8 cellular contexts compared by ENCODE assay signal in genomic region chr6:108966855-108967755, GRCh38.
A peak's percentile ranks its signal among the peaks of the same experiment; 100 is the strongest.
DNase-seq lines count a peak whose midpoint lies in the region; ATAC-seq, FAIRE-seq and TF ChIP-seq lines count a peak whose summit lies in the region.

No MANE protein-coding gene starts in this region.

- intact Hi-C loops in dendritic cell treated with granulocyte-macrophage colony-stimulating factor and Interleukin-4, amounts not matched to agents 40 ng/mL and 50 ng/mL, for 4 days (cut with micrococcal nuclease): no loop called here
- intact Hi-C loops in naive thymus-derived CD4-positive, alpha-beta T cell (cut with micrococcal nuclease): no loop called here

- H3K4me1 Mint-ChIP-seq in dendritic cell treated with granulocyte-macrophage colony-stimulating factor and Interleukin-4, amounts not matched to agents 40 ng/mL and 50 ng/mL, for 4 days (ENCODE audit: low read depth): peaks cover 32% of the 10 kb centered on the region
- peaks cover 0 to 21% (median 6%) of the 10 kb centered on the region in 7 donors for H3K4me1 Mint-ChIP-seq in naive thymus-derived CD4-positive, alpha-beta T cell

- no peaks in the 10 kb centered on the region for H3K9me3 Mint-ChIP-seq in dendritic cell treated with granulocyte-macrophage colony-stimulating factor and Interleukin-4, amounts not matched to agents 40 ng/mL and 50 ng/mL, for 4 days
- no peaks in the 10 kb centered on the region for H3K9me3 Mint-ChIP-seq in naive thymus-derived CD4-positive, alpha-beta T cell

- no peaks in the 10 kb centered on the region for H3K9me3 ChIP-seq in naive thymus-derived CD4-positive, alpha-beta T cell (ENCODE audit: control insufficient read depth in 2 of 3, low read length in 3 of 3)

- no peak for FAIRE-seq in H54 (lab: Jason Lieb, UNC)

- no peaks in the 10 kb centered on the region for H3K36me3 ChIP-seq in naive thymus-derived CD4-positive, alpha-beta T cell (ENCODE audit: control insufficient read depth in 2 of 3, insufficient read depth in 3 of 3, low read length in 3 of 3)

- H3K36me3 Mint-ChIP-seq in dendritic cell treated with granulocyte-macrophage colony-stimulating factor and Interleukin-4, amounts not matched to agents 40 ng/mL and 50 ng/mL, for 4 days (ENCODE audit: low read depth): no peaks in the 10 kb centered on the region
- peaks cover 0 to 17% (median 15%) of the 10 kb centered on the region in 5 donors for H3K36me3 Mint-ChIP-seq in naive thymus-derived CD4-positive, alpha-beta T cell

- CTCF ChIA-PET in naive thymus-derived CD4-positive, alpha-beta T cell (lab: Charles Lee): interaction anchor here (1.3 kb wide), 1 partner anchor 21 kb away, joined by 3 read pairs; no protein-coding TSS in a partner anchor

- no peaks in the 10 kb centered on the region for H3K27me3 ChIP-seq in naive thymus-derived CD4-positive, alpha-beta T cell (ENCODE audit: control insufficient read depth in 2 of 2, insufficient read depth in 2 of 2, low read length in 2 of 2)

- no peak overlapping the region for H3K27ac ChIP-seq in naive thymus-derived CD4-positive, alpha-beta T cell (ENCODE audit: low read depth, low read length)

- H3K4me1 ChIP-seq in naive thymus-derived CD4-positive, alpha-beta T cell (ENCODE audit: control insufficient read depth in 2 of 2, insufficient read depth in 2 of 2, low read length in 2 of 2): no peaks in the 10 kb centered on the region

- POLR2A ChIA-PET in naive thymus-derived CD4-positive, alpha-beta T cell (lab: Charles Lee): no interaction called here

- no peak overlapping the region for H3K4me3 ChIP-seq in naive thymus-derived CD4-positive, alpha-beta T cell (ENCODE audit: low read length)

- H3K27me3 Mint-ChIP-seq in dendritic cell treated with granulocyte-macrophage colony-stimulating factor and Interleukin-4, amounts not matched to agents 40 ng/mL and 50 ng/mL, for 4 days: no peaks in the 10 kb centered on the region
- H3K27me3 Mint-ChIP-seq in naive thymus-derived CD4-positive, alpha-beta T cell: peaks cover 0 to 2% (median 0%) of the 10 kb centered on the region in 5 donors

- no peak for TF ChIP-seq POLR2A in H54 (IDR thresholded peaks at IDR 0.05; ENCODE audit: low read depth, low read length)

- peak; percentile 93 for ATAC-seq in naive thymus-derived CD4-positive, alpha-beta T cell
- ATAC-seq in GM21381 (IDR thresholded peaks at IDR 0.05; ENCODE audit: unreplicated experiment) (no peak), HG03342 (IDR thresholded peaks at IDR 0.05; ENCODE audit: unreplicated experiment) (no peak)

- DNase-seq in H54 (ENCODE audit: insufficient read length, low spot score) (peak; percentile 26), OCI-M1 (lab: John Stamatoyannopoulos, UW) (peak; percentile 70), NCI-H1694 (lab: John Stamatoyannopoulos, UW) (no peak)
- DNase-seq in naive thymus-derived CD4-positive, alpha-beta T cell: no peak
- DNase-seq in effector CD4-positive, alpha-beta T cell: no peak

- H3K27ac Mint-ChIP-seq in dendritic cell treated with granulocyte-macrophage colony-stimulating factor and Interleukin-4, amounts not matched to agents 40 ng/mL and 50 ng/mL, for 4 days: peak overlapping the region; percentile 43
- peak overlapping the region in 4 of 9 donors; percentile 38 to 76 (median 60) for H3K27ac Mint-ChIP-seq in naive thymus-derived CD4-positive, alpha-beta T cell

- H3K4me3 Mint-ChIP-seq in dendritic cell treated with granulocyte-macrophage colony-stimulating factor and Interleukin-4, amounts not matched to agents 40 ng/mL and 50 ng/mL, for 4 days: no peak overlapping the region
- H3K4me3 Mint-ChIP-seq in naive thymus-derived CD4-positive, alpha-beta T cell: no peak overlapping the region

Comparison
In these comparisons a context has a peak if more than half of its experiments do, and no peak if none do; other contexts are left out.
1. DNase-seq: peak in H54 (single experiment) and OCI-M1 (single experiment); none in naive thymus-derived CD4-positive, alpha-beta T cell (0 of 9), effector CD4-positive, alpha-beta T cell (single experiment) and NCI-H1694 (single experiment).